Comparison of ENCODE assay signal across 15 cellular contexts in genomic region chr1:17841944-17842343, GRCh38.
A peak's percentile ranks its signal among the peaks of the same experiment; 100 is the strongest.
DNase-seq lines count a peak whose midpoint lies in the region; TF ChIP-seq lines count a peak whose summit lies in the region.
"Had no signal": no experiment of that assay in that cellular context is flagged by ENCODE, and none has a peak within 500 bp of the region (broad histone marks: within the 10 kb centered on the region; RNA-seq: fewer than 3 reads in every experiment).

No MANE protein-coding gene starts in this region.

- peak; percentile 9 for DNase-seq in glomerular visceral epithelial cell (ENCODE audit: extremely low spot score)
- peak; percentile 55 for DNase-seq in kidney tubule cell (ENCODE audit: low spot score)
- no peak for DNase-seq in neural progenitor cell (ENCODE audit: low spot score)
- DNase-seq in GM10248 (ENCODE audit: extremely low spot score) = no peak
- no peak for DNase-seq in uterus
- no peak for DNase-seq in activated CD4-positive, alpha-beta T cell treated with anti-CD3 and anti-CD28 coated beads for 1 hour
- DNase-seq: C1 segment of cervical spinal cord; Caco-2; CD4-positive, alpha-beta memory T cell; DMS153; DND-41; EL; GDM1; GOT3 had no signal

- H3K27ac Mint-ChIP-seq in neural progenitor cell = peak overlapping the region; percentile 61
- H3K27ac Mint-ChIP-seq: CD4-positive, alpha-beta memory T cell had no signal

- peaks cover 9% of the 10 kb centered on the region for H3K4me1 Mint-ChIP-seq in neural progenitor cell
- H3K4me1 Mint-ChIP-seq: CD4-positive, alpha-beta memory T cell had no signal

- H3K36me3 Mint-ChIP-seq in neural progenitor cell = no peaks in the 10 kb centered on the region
- H3K36me3 Mint-ChIP-seq: CD4-positive, alpha-beta memory T cell had no signal

- no peak overlapping the region for H3K9ac ChIP-seq in neural progenitor cell

- TF ChIP-seq CTCF in neural progenitor cell (IDR thresholded peaks at IDR 0.05) (no peak), GM10248 (IDR thresholded peaks at IDR 0.05; ENCODE audit: control extremely low read depth, extremely low read depth, low read depth, missing control alignments) (no peak), uterus (IDR thresholded peaks at IDR 0.05) (no peak)

- intact Hi-C loops in uterus (cut with DNase I; ENCODE audit: low total_unique reads) = no loop called here

- no peaks in the 10 kb centered on the region for H3K9me3 ChIP-seq in neural progenitor cell (ENCODE audit: low read depth)
- no peaks in the 10 kb centered on the region for H3K9me3 ChIP-seq in uterus
- H3K9me3 ChIP-seq: Caco-2, HAP-1 had no signal

- H3K27ac ChIP-seq in neural progenitor cell (no peak overlapping the region), uterus (no peak overlapping the region)

- H3K9me3 Mint-ChIP-seq in neural progenitor cell = no peaks in the 10 kb centered on the region

- H3K27me3 Mint-ChIP-seq in neural progenitor cell (ENCODE audit: insufficient read depth, low read depth) = peaks cover 18% of the 10 kb centered on the region

- H3K4me3 ChIP-seq in neural progenitor cell = no peak overlapping the region
- no peak overlapping the region for H3K4me3 ChIP-seq in uterus
- H3K4me3 ChIP-seq: HAP-1 had no signal

- no peaks in the 10 kb centered on the region for H4K20me1 ChIP-seq in neural progenitor cell (ENCODE audit: low read depth)

- H3K79me2 ChIP-seq in neural progenitor cell (ENCODE audit: low read depth) = no peaks in the 10 kb centered on the region

- POLR2A ChIA-PET in GM10248 (lab: Yijun Ruan, JAX) = no interaction called here

- H3K27me3 ChIP-seq in neural progenitor cell = no peaks in the 10 kb centered on the region
- no peaks in the 10 kb centered on the region for H3K27me3 ChIP-seq in uterus

- H3F3A ChIP-seq in neural progenitor cell (ENCODE audit: low read depth) = no peaks in the 10 kb centered on the region

- no peak overlapping the region for H3K4me3 Mint-ChIP-seq in neural progenitor cell
- H3K4me3 Mint-ChIP-seq: CD4-positive, alpha-beta memory T cell had no signal

- H3K36me3 ChIP-seq in neural progenitor cell = no peaks in the 10 kb centered on the region
- no peaks in the 10 kb centered on the region for H3K36me3 ChIP-seq in uterus
- H3K36me3 ChIP-seq: HAP-1 had no signal

- H3K4me2 ChIP-seq in neural progenitor cell = no peak overlapping the region

- no peak for TF ChIP-seq POLR2A in uterus (IDR thresholded peaks at IDR 0.05)

- H3K4me1 ChIP-seq in neural progenitor cell = no peaks in the 10 kb centered on the region
- no peaks in the 10 kb centered on the region for H3K4me1 ChIP-seq in uterus
- H3K4me1 ChIP-seq: Caco-2, HAP-1 had no signal

- CTCF ChIA-PET in GM10248 (lab: Yijun Ruan, JAX) = interaction anchor here (1.2 kb wide), 1 partner anchor 20 kb away, joined by 3 read pairs; no protein-coding TSS in a partner anchor

- no peak overlapping the region for H2AFZ ChIP-seq in neural progenitor cell (replicated peaks)

Comparison
In these comparisons a context has a peak if more than half of its experiments do, and no peak if none do; other contexts are left out.
1. DNase-seq: peak in glomerular visceral epithelial cell (single experiment) and kidney tubule cell (single experiment); none in neural progenitor cell (single experiment), GM10248 (single experiment), uterus (0 of 2) and activated CD4-positive, alpha-beta T cell treated with anti-CD3 and anti-CD28 coated beads for 1 hour (single experiment).